Comparison of ENCODE assay signal across 10 cellular contexts in the genomic region with DNA sequence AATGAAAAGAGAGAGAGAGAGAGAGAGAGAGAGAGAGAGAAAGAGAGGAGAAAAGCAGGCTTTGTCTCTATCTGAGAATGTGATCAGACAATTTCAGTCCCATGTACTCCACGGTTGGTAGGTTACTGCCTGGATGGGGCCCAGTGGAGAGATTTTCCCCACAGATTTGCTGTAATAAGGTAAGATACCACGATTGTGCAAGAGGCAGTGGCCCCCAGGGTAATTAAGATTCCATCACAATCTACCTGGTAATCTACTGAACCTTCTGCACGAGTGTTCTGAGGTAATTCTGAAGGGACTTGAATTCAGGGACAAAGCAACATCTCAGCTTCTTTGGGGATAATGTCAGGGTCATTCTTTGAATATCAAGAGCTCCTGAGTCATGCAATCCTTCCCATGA.
"Had no signal": no experiment of that assay in that cellular context is flagged by ENCODE, and none has a peak within 500 bp of the region (broad histone marks: within the 10 kb centered on the region; RNA-seq: fewer than 3 reads in every experiment).

No MANE protein-coding gene starts in this region.

- FAIRE-seq: K562 had no signal

- H3K4me3 ChIP-seq: GM23248, HAP-1, K562 had no signal

- H3K9ac ChIP-seq: GM23248 had no signal

- H3K4me1 ChIP-seq: HAP-1 had no signal

- H3K27ac ChIP-seq: GM23248, HL-60 had no signal

- H3K36me3 ChIP-seq: HAP-1 had no signal

- H3K9me3 ChIP-seq: HAP-1 had no signal

- ATAC-seq: HCT116, K562 had no signal

- DNase-seq: GM23248, GOT3, H7, HFFc6, IMR-90, KG1 had no signal

- H2AFZ ChIP-seq: GM23248 had no signal
